In the genomic region with DNA sequence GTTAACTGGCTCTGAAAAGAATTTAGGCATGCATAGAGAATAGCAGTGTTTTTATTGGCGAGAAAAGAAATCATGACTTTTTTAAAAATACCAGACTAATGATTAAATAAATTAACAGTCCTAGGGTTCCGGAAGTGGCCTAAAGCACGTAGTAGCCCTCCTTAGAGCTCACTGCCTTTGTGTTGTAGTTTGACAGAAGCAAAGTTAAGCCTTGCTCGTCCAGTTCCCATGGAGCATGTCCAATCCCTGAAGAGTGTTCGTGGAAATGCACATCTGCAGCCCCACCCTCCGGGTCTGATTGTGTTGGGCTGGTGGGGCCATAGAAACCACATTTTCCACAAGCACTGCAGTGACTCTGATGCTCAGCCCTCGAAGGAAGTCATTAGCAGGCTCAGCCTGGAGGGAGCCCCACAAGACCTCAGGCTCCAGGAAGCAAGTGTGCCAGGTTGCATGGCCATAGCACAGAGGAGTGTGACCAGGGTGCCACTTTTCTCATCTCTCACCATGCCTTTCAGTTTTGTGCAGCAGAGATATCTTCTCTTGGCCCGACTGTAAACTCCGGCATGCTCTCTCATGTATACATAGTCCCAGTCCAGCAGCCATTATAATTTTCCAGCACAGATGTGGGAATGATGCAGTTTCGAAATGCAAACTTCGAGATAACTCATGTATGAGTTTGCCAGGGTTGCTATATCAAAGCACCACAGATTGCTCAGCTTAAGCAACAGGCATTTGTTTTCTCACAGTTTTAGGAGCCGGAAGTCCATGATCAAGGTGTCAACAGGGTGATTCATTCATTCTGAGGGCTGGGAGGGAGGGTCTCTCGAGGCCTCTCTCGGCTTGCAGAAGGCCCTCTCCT, we compare ENCODE assay signal across 15 cellular contexts.
DNase-seq lines count a peak whose midpoint lies in the region; ATAC-seq and TF ChIP-seq lines count a peak whose summit lies in the region.
"Had no signal": no experiment of that assay in that cellular context is flagged by ENCODE, and none has a peak within 500 bp of the region (broad histone marks: within the 10 kb centered on the region; RNA-seq: fewer than 3 reads in every experiment).

No MANE protein-coding gene starts in this region.

- ATAC-seq in activated naive CD4-positive, alpha-beta T cell treated with anti-CD3 and anti-CD28 coated beads, Interleukin-2, amount 50 U/mL, for 72 hours, result no peak
- ATAC-seq: left lobe of liver had no signal

- H3K9me3 Mint-ChIP-seq in activated naive CD4-positive, alpha-beta T cell treated with anti-CD3 and anti-CD28 coated beads, Interleukin-2, amount 50 U/mL, for 72 hours, result peaks cover 3 to 5% of the 10 kb centered on the region in 2 donors

- H3K36me3 Mint-ChIP-seq in activated naive CD4-positive, alpha-beta T cell treated with anti-CD3 and anti-CD28 coated beads, Interleukin-2, amount 50 U/mL, for 72 hours, result no peaks in the 10 kb centered on the region

- TF ChIP-seq CTCF in fibroblast of mammary gland (conservative IDR thresholded peaks at IDR 0.05; ENCODE audit: control insufficient read depth, insufficient read depth, low read depth, low read length), result no peak

- H3K27ac Mint-ChIP-seq in activated naive CD4-positive, alpha-beta T cell treated with anti-CD3 and anti-CD28 coated beads, Interleukin-2, amount 50 U/mL, for 72 hours, result no peak overlapping the region
- H3K27ac Mint-ChIP-seq: progenitor cell of endocrine pancreas had no signal

- H3K4me3 ChIP-seq in fibroblast of mammary gland (ENCODE audit: control insufficient read depth, low read depth, low read length), result no peak overlapping the region

- DNase-seq in EH (ENCODE audit: low read depth) (peak; percentile 98), M059J (ENCODE audit: low read depth) (peak; percentile 81), fibroblast of mammary gland (ENCODE audit: low read depth) (peak; percentile 60), renal cortical epithelial cell (ENCODE audit: low read depth) (peak; percentile 82), iPS-NIHi7 (ENCODE audit: extremely low spot score) (no peak), NCI-H2107 (lab: John Stamatoyannopoulos, UW) (no peak)
- DNase-seq in activated naive CD4-positive, alpha-beta T cell treated with anti-CD3 and anti-CD28 coated beads, Interleukin-2, amount 50 U/mL, for 72 hours (ENCODE audit: low spot score in 2 of 2), result no peak
- DNase-seq: activated CD4-positive, CD25-positive, alpha-beta regulatory T cell treated with anti-CD3 and anti-CD28 coated beads, Interleukin-2, amount 50 U/mL, for 72 hours; activated CD8-positive, alpha-beta memory T cell treated with anti-CD3 and anti-CD28 coated beads, Interleukin-2, amount 50 U/mL, for 4 hours; caudate nucleus; head of caudate nucleus; NCI-H82; stimulated activated CD4-positive, alpha-beta T cell treated with anti-CD3 and anti-CD28 coated beads, Interleukin-12 subunit alpha, Interleukin-12 subunit beta, amount 100 ng/mL, for 4 hours had no signal

Comparison
In these comparisons a context has a peak if more than half of its experiments do, and no peak if none do; other contexts are left out.
1. DNase-seq: peak in EH (single experiment), M059J (single experiment), fibroblast of mammary gland (single experiment) and renal cortical epithelial cell (single experiment); none in activated naive CD4-positive, alpha-beta T cell treated with anti-CD3 and anti-CD28 coated beads, Interleukin-2, amount 50 U/mL, for 72 hours (0 of 2), iPS-NIHi7 (single experiment) and NCI-H2107 (single experiment).